ENCODE assay signal across 23 cellular contexts in the genomic region with DNA sequence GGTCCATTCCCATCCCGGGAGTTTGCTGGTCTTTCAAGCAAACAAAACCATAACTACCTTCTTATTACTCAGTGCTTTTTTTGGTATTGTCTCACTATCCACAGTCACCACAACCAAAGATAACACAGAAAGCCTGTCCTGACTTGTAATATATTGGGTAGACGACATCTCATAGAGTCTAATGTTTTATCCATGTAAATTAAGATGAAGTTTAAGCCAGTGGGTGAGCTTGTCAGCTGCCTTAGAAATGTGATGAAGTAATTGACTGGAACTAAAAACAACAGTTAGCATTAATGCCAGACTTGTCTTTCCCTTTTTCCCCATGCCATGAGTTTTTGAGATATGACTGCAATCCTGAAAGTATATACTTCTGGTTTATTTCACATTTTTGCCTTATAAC.
DNase-seq lines count a peak whose midpoint lies in the region; ATAC-seq and TF ChIP-seq lines count a peak whose summit lies in the region.
"Had no signal": no experiment of that assay in that cellular context is flagged by ENCODE, and none has a peak within 500 bp of the region (broad histone marks: within the 10 kb centered on the region; RNA-seq: fewer than 3 reads in every experiment).

No MANE protein-coding gene starts in this region.

- no peak overlapping the region for H3K27ac ChIP-seq in neural cell (ENCODE audit: low read length)
- H3K27ac ChIP-seq: C4-2B, heart left ventricle had no signal

- no peaks in the 10 kb centered on the region for H3K27me3 ChIP-seq in neural cell (ENCODE audit: insufficient read depth, low read depth, low read length)
- H3K27me3 ChIP-seq: heart left ventricle had no signal

- no peaks in the 10 kb centered on the region for H3F3A ChIP-seq in neural cell (ENCODE audit: insufficient read depth, low read length, poor library complexity, severe bottlenecking)

- no peak overlapping the region for H3K27ac Mint-ChIP-seq in activated naive CD4-positive, alpha-beta T cell treated with anti-CD3 and anti-CD28 coated beads, Interleukin-2, amount 10 ng/mL, durations not matched to agents 7 days and 5 days
- H3K27ac Mint-ChIP-seq in stimulated activated effector memory CD8-positive, alpha-beta T cell treated with anti-CD3 and anti-CD28 coated beads, Interleukin-12 subunit alpha, Interleukin-12 subunit beta, amount 100 ng/mL, for 72 hours, result no peak overlapping the region
- H3K27ac Mint-ChIP-seq: activated CD4-positive, alpha-beta T cell treated with anti-CD3 and anti-CD28 coated beads for 36 hours; activated T-cell treated with anti-CD3 and anti-CD28 coated beads, Interleukin-2, amount 50 U/mL, for 24 hours; memory B cell; naive B cell; T-helper 1 cell treated with Interleukin-12 subunit alpha and Interleukin-12 subunit beta and Interleukin-4 antibody, amounts not matched to agents 30 μg/mL and 1 μg/mL, for 36 hours had no signal

- no peak for ATAC-seq in stimulated activated naive CD8-positive, alpha-beta T cell treated with anti-CD3 and anti-CD28 coated beads, Interleukin-15, Interleukin-2, amounts not matched to agents 100 U/mL and 50 U/mL, for 24 hours
- ATAC-seq in stimulated activated effector memory CD8-positive, alpha-beta T cell treated with anti-CD3 and anti-CD28 coated beads, Interleukin-12 subunit alpha, Interleukin-12 subunit beta, amount 100 ng/mL, for 72 hours, result no peak
- ATAC-seq: activated CD4-positive, alpha-beta T cell treated with anti-CD3 and anti-CD28 coated beads for 36 hours; heart left ventricle; left cardiac atrium had no signal

- peaks cover 12% of the 10 kb centered on the region for H3K27me3 Mint-ChIP-seq in activated naive CD4-positive, alpha-beta T cell treated with anti-CD3 and anti-CD28 coated beads, Interleukin-2, amount 10 ng/mL, durations not matched to agents 7 days and 5 days
- H3K27me3 Mint-ChIP-seq: naive B cell had no signal

- TF ChIP-seq CTCF in epithelial cell of esophagus (IDR thresholded peaks at IDR 0.05; ENCODE audit: insufficient read depth, low read depth, low read length, missing control alignments), result no peak
- no peak for TF ChIP-seq CTCF in neural cell (IDR thresholded peaks at IDR 0.05; ENCODE audit: poor library complexity, severe bottlenecking)

- no peaks in the 10 kb centered on the region for H3K36me3 ChIP-seq in neural cell (ENCODE audit: insufficient read depth, low read length)
- H3K36me3 ChIP-seq: heart left ventricle had no signal

- no peak overlapping the region for H2AFZ ChIP-seq in neural cell (ENCODE audit: low read depth, low read length)

- H3K9me3 Mint-ChIP-seq in activated naive CD4-positive, alpha-beta T cell treated with anti-CD3 and anti-CD28 coated beads, Interleukin-2, amount 10 ng/mL, durations not matched to agents 7 days and 5 days, result peaks cover 9% of the 10 kb centered on the region
- H3K9me3 Mint-ChIP-seq in stimulated activated effector memory CD8-positive, alpha-beta T cell treated with anti-CD3 and anti-CD28 coated beads, Interleukin-12 subunit alpha, Interleukin-12 subunit beta, amount 100 ng/mL, for 72 hours, result no peaks in the 10 kb centered on the region
- H3K9me3 Mint-ChIP-seq: activated T-cell treated with anti-CD3 and anti-CD28 coated beads, Interleukin-2, amount 50 U/mL, for 24 hours; memory B cell had no signal

- peaks cover 17% of the 10 kb centered on the region for H3K4me1 Mint-ChIP-seq in activated naive CD4-positive, alpha-beta T cell treated with anti-CD3 and anti-CD28 coated beads, Interleukin-2, amount 10 ng/mL, durations not matched to agents 7 days and 5 days
- peaks cover 8% of the 10 kb centered on the region for H3K4me1 Mint-ChIP-seq in stimulated activated effector memory CD8-positive, alpha-beta T cell treated with anti-CD3 and anti-CD28 coated beads, Interleukin-12 subunit alpha, Interleukin-12 subunit beta, amount 100 ng/mL, for 72 hours
- H3K4me1 Mint-ChIP-seq: naive B cell had no signal

- no peaks in the 10 kb centered on the region for H3K9me3 ChIP-seq in neural cell (ENCODE audit: low read length)

- H3K9ac ChIP-seq in neural cell (ENCODE audit: low read length), result no peak overlapping the region

- H3K4me2 ChIP-seq in neural cell (ENCODE audit: low read length), result no peak overlapping the region

- CTCF ChIA-PET in activated naive CD4-positive, alpha-beta T cell treated with anti-CD3 and anti-CD28 coated beads, Interleukin-2, amount 10 ng/mL, durations not matched to agents 7 days and 5 days (lab: Charles Lee), result interaction anchor here (1.7 kb wide), 1 partner anchor 8 kb away, joined by 4 read pairs; no protein-coding TSS in a partner anchor

- no peaks in the 10 kb centered on the region for H3K9me2 ChIP-seq in neural cell (ENCODE audit: insufficient read depth, low read length)

- H4K20me1 ChIP-seq in neural cell (ENCODE audit: insufficient read depth), result no peaks in the 10 kb centered on the region

- peaks cover 9% of the 10 kb centered on the region for H3K36me3 Mint-ChIP-seq in activated naive CD4-positive, alpha-beta T cell treated with anti-CD3 and anti-CD28 coated beads, Interleukin-2, amount 10 ng/mL, durations not matched to agents 7 days and 5 days
- no peaks in the 10 kb centered on the region for H3K36me3 Mint-ChIP-seq in stimulated activated effector memory CD8-positive, alpha-beta T cell treated with anti-CD3 and anti-CD28 coated beads, Interleukin-12 subunit alpha, Interleukin-12 subunit beta, amount 100 ng/mL, for 72 hours
- H3K36me3 Mint-ChIP-seq: memory B cell, naive B cell had no signal

- TF ChIP-seq RAD21 in neural cell (conservative IDR thresholded peaks at IDR 0.05), result no peak

- peak; percentile 60 for TF ChIP-seq EP300 in neural cell (conservative IDR thresholded peaks at IDR 0.05; ENCODE audit: poor library complexity, severe bottlenecking)

- H3K4me3 ChIP-seq in epithelial cell of esophagus (ENCODE audit: low read length) (no peak overlapping the region), neural cell (ENCODE audit: low read length) (no peak overlapping the region)
- H3K4me3 ChIP-seq: heart left ventricle had no signal

- no peak overlapping the region for H3K4me3 Mint-ChIP-seq in activated naive CD4-positive, alpha-beta T cell treated with anti-CD3 and anti-CD28 coated beads, Interleukin-2, amount 10 ng/mL, durations not matched to agents 7 days and 5 days
- no peak overlapping the region for H3K4me3 Mint-ChIP-seq in stimulated activated effector memory CD8-positive, alpha-beta T cell treated with anti-CD3 and anti-CD28 coated beads, Interleukin-12 subunit alpha, Interleukin-12 subunit beta, amount 100 ng/mL, for 72 hours
- H3K4me3 Mint-ChIP-seq: activated CD4-positive, alpha-beta T cell treated with anti-CD3 and anti-CD28 coated beads for 36 hours; activated T-cell treated with anti-CD3 and anti-CD28 coated beads, Interleukin-2, amount 50 U/mL, for 24 hours; memory B cell; naive B cell; T-helper 1 cell treated with Interleukin-12 subunit alpha and Interleukin-12 subunit beta and Interleukin-4 antibody, amounts not matched to agents 30 μg/mL and 1 μg/mL, for 36 hours had no signal

- H3K79me2 ChIP-seq in neural cell (replicated peaks; ENCODE audit: insufficient read depth, low read length), result no peaks in the 10 kb centered on the region

- DNase-seq in EH (ENCODE audit: low read depth), result peak; percentile 69
- peak; percentile 26 for DNase-seq in RPMI7951 (ENCODE audit: low read depth)
- DNase-seq in epithelial cell of esophagus (ENCODE audit: low read depth), result peak; percentile 90
- no peak for DNase-seq in activated naive CD4-positive, alpha-beta T cell treated with anti-CD3 and anti-CD28 coated beads, Interleukin-2, amount 10 ng/mL, durations not matched to agents 7 days and 5 days
- no peak for DNase-seq in activated naive CD4-positive, alpha-beta T cell (lab: John Stamatoyannopoulos, UW)
- DNase-seq in stimulated activated naive CD8-positive, alpha-beta T cell treated with anti-CD3 and anti-CD28 coated beads, Interleukin-15, Interleukin-2, amounts not matched to agents 100 U/mL and 50 U/mL, for 24 hours, result no peak
- no peak for DNase-seq in stimulated activated effector memory CD8-positive, alpha-beta T cell treated with anti-CD3 and anti-CD28 coated beads, Interleukin-12 subunit alpha, Interleukin-12 subunit beta, amount 100 ng/mL, for 72 hours (ENCODE audit: low spot score in 2 of 2)
- DNase-seq: activated CD4-positive, alpha-beta T cell treated with anti-CD3 and anti-CD28 coated beads for 36 hours; activated gamma-delta T cell treated with Interleukin-2 at 50 U/mL for 16 hours; activated T-cell treated with anti-CD3 and anti-CD28 coated beads, Interleukin-2, amount 50 U/mL, for 24 hours; cortex of kidney; heart left ventricle; left cardiac atrium; naive B cell; NCI-H1436 treated with DMSO at 0.1 percent for 48 hours; NCI-H524 treated with DMSO at 0.1 percent for 48 hours; NK-92 treated with Interleukin-12 subunit alpha and Interleukin-12 subunit beta, amount 100 ng/mL, for 24 hours; occipital lobe; small intestine had no signal

TF ChIP-seq in neural cell, 6 proteins besides CTCF, POLR2A, EP300 and RAD21:
- TF ChIP-seq MXI1 (conservative IDR thresholded peaks at IDR 0.05; ENCODE audit: poor library complexity, severe bottlenecking), result no peak
- peak; percentile 19 for TF ChIP-seq POLR2AphosphoS5 (IDR thresholded peaks at IDR 0.05)

Comparison
In these comparisons a context has a peak if more than half of its experiments do, and no peak if none do; other contexts are left out.
1. DNase-seq: peak in EH (single experiment), RPMI7951 (single experiment) and epithelial cell of esophagus (single experiment); none in activated naive CD4-positive, alpha-beta T cell treated with anti-CD3 and anti-CD28 coated beads, Interleukin-2, amount 10 ng/mL, durations not matched to agents 7 days and 5 days (single experiment), activated naive CD4-positive, alpha-beta T cell (0 of 4), stimulated activated naive CD8-positive, alpha-beta T cell treated with anti-CD3 and anti-CD28 coated beads, Interleukin-15, Interleukin-2, amounts not matched to agents 100 U/mL and 50 U/mL, for 24 hours (single experiment) and stimulated activated effector memory CD8-positive, alpha-beta T cell treated with anti-CD3 and anti-CD28 coated beads, Interleukin-12 subunit alpha, Interleukin-12 subunit beta, amount 100 ng/mL, for 72 hours (0 of 2).